Comparison of ENCODE assay signal across 35 cellular contexts in the genomic region with DNA sequence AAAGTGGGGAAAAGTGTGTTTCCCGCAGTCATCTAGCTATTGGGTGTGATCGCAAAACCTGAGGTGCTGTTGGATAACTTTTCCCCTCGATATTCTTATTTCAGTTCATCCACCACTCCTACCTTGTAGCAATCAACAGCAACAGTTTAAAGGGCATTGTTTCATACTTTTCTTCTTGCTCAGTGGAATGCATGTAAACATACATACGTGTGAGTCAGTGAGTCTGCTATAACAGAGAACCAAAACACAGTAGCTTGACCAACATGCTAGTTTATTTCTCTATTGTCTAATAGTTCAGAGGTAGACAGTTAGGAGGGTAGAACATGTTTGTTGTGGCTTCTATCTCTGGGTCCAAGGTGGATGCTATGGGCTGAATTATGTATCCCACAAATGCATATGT.
"Had no signal": no experiment of that assay in that cellular context is flagged by ENCODE, and none has a peak within 500 bp of the region (broad histone marks: within the 10 kb centered on the region; RNA-seq: fewer than 3 reads in every experiment).

No MANE protein-coding gene starts in this region.

- DNase-seq: activated B cell treated with CpG ODN at 0.5 μM for 24 hours; activated CD4-positive, alpha-beta memory T cell treated with anti-CD3 and anti-CD28 coated beads for 36 hours; activated CD4-positive, alpha-beta T cell treated with anti-CD3 and anti-CD28 coated beads for 4 hours; activated CD4-positive, alpha-beta T cell treated with anti-CD3 and anti-CD28 coated beads, Interleukin-2, amount 50 U/mL, for 1 hour; activated CD4-positive, CD25-positive, alpha-beta regulatory T cell treated with anti-CD3 and anti-CD28 coated beads, Interleukin-2, amount 50 U/mL, for 72 hours; activated CD8-positive, alpha-beta memory T cell treated with anti-CD3 and anti-CD28 coated beads, Interleukin-2, amount 50 U/mL, for 4 hours; activated effector memory CD4-positive, alpha-beta T cell treated with anti-CD3 and anti-CD28 coated beads, Interleukin-2, amount 50 U/mL, for 16 hours; activated naive CD4-positive, alpha-beta T cell; activated naive CD4-positive, alpha-beta T cell treated with anti-CD3 and anti-CD28 coated beads, Interleukin-2, amount 50 U/mL, for 16 hours; activated naive CD8-positive, alpha-beta T cell treated with anti-CD3 and anti-CD28 coated beads for 36 hours; activated T-cell treated with anti-CD3 and anti-CD28 coated beads, Interleukin-2, amount 50 U/mL, for 48 hours; amygdala; caudate nucleus; cerebellar nuclear complex; Kasumi-1; KG1; MM.1S; MV-4-11; NCI-H1092; NCI-H1436 treated with DMSO at 0.1 percent for 48 hours; NCI-H187; NCI-H2029 treated with DMSO at 0.1 percent for 48 hours; NCI-H226; NCI-H524 treated with DMSO at 0.1 percent for 48 hours; NK-92 treated with Interleukin-12 subunit alpha and Interleukin-12 subunit beta, amount 100 ng/mL, for 24 hours; PC-9; Right ventricle myocardium superior; SW 1271; T-helper 1 cell; T-helper 2 cell; T-helper 9 cell had no signal

- H2AFZ ChIP-seq: PC-9 had no signal

- H3K4me3 ChIP-seq: ascending aorta, PC-9 had no signal

- H3K9me3 ChIP-seq: ascending aorta had no signal

- H3K4me1 ChIP-seq: ascending aorta had no signal

- FAIRE-seq: RCC 7860 had no signal

- H3K27ac ChIP-seq: ascending aorta, PC-9, RWPE1, VCaP had no signal

- H3K27me3 ChIP-seq: ascending aorta had no signal

- H3K4me2 ChIP-seq: PC-9 had no signal

- H3K36me3 ChIP-seq: ascending aorta had no signal
